1 cellular context compared by ENCODE assay signal in the genomic region with DNA sequence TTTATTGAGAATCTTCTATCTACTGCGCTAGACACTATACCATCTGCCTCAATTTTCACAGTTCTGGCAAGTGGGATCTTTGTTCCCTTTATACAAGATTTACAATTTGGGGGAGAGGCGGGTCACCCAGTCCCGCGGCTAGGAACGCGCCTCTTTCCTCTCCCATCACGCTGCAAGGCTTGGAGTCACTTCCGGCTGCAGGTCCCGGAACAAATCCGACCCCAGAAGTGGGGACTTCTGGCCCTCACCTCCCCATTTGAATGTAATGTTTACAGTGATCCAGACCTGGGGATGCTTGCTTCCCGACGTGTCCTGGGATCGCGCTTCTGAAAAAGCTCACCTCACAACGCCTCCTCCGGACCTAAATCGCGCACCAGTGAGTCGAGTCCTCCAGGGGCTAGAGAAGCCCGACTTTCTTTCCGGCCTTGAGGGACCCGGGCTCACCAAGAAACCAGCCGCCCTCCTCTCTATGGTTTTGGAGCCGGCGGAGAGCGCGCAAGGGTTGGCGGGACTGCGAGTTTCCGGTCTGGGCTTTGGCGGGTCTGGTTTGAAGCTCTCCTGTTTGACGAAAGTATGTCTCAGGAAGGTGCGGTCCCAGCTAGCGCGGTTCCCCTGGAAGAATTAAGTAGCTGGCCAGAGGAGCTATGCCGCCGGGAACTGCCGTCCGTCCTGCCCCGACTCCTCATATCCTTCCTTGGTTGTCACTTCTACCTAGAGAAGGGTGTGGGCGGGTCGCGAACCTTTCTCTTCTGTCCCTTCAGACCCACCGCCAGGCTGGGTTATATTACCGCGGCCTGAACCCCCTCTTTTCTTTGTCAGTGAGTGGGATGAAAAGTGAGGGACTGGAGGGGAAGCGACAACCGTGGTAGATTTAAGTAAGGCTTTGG.
A peak's percentile ranks its signal among the peaks of the same experiment; 100 is the strongest.
TF ChIP-seq lines count a peak whose summit lies in the region.

A gene (minus strand): TSS at position 378 of the 887 bp plus-strand sequence. CDS start 1,212 bp downstream, outside the sequence.

TF ChIP-seq in endothelial cell of umbilical vein, 7 proteins besides CTCF, POLR2A, EP300 and RAD21 (continued from another document):
- TF ChIP-seq MYC (IDR thresholded peaks at IDR 0.05; ENCODE audit: low read depth, low read length) (no peak), POLR2AphosphoS5 (IDR thresholded peaks at IDR 0.05; ENCODE audit: insufficient read depth, low read depth, low read length) (peak; percentile 78), GATA2 (IDR thresholded peaks at IDR 0.05; ENCODE audit: insufficient read depth, insufficient read length, low read depth, low read length) (no peak)
